ENCODE assay signal across 1 cellular context in the genomic region with DNA sequence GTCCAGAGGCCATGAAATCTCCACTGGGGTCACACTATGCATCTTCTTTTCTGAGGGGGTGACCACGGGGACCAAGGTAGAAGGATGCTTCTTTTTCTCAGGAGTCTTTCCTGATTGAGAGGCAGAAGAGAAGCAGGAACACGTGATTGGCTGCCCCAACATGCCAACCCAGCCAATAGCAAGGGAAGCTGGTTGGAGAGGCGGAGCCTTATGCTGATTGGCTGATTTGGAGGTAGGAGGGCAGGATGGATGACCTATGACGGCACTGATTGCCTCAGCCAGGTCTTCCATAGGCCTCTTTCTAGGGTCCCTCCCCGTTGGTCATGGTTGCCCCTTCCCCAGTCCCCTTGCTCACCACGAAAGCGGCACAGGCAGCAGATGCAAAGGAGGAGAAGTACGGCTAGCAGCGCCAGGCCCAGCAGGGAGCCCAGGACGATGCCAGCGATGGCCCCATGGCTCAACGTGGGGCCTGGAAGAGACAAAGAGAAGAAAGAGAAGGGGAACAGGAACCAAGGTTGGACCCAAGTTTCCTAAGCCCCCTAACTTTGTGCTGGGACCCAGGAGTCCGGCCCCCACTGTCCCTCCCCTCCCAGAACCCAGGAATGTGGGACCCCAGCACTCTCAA.
TF ChIP-seq lines count a peak whose summit lies in the region.

No MANE protein-coding gene starts in this region.

TF ChIP-seq in HepG2, 621 proteins besides CTCF, POLR2A, EP300 and RAD21:
- TF ChIP-seq U2AF1 (optimal IDR thresholded peaks at IDR 0.05; ENCODE audit: low read depth, low read length) (no peak), NFYC (CRISPR knock-in tag; IDR thresholded peaks at IDR 0.05) (peak; percentile 48; the same call in 1 of the 2 replicates), PLRG1 (conservative IDR thresholded peaks at IDR 0.05) (no peak), ISL2 (CRISPR knock-in tag; IDR thresholded peaks at IDR 0.05) (no peak), ETV5 (CRISPR knock-in tag; IDR thresholded peaks at IDR 0.05; ENCODE audit: borderline replicate concordance) (no peak), ZNF430 (CRISPR knock-in tag; IDR thresholded peaks at IDR 0.05) (no peak), ATM (IDR thresholded peaks at IDR 0.05; ENCODE audit: borderline replicate concordance) (no peak), NFYB (CRISPR knock-in tag; IDR thresholded peaks at IDR 0.05) (peak; percentile 49)
- TF ChIP-seq, protein P1, sequence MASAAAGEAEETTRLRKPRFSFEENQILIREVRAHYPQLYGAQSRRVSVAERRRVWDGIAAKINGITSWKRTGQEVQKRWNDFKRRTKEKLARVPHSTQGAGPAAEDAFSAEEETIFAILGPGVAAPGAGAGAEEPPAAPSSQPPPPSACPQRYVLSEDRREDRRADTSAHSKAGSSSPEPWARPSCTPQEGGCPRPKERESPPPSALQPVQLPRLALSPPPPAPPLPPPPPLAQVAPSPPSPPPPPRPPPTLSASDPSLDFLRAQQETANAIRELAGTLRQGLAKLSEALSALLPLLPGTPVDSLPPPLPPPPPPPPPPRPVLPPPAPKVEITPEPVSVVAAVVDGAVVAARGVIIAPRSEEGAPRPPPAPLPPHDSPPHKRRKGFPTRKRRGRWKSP (CRISPR knock-in tag; IDR thresholded peaks at IDR 0.05) = no peak
- TF ChIP-seq, protein P2, sequence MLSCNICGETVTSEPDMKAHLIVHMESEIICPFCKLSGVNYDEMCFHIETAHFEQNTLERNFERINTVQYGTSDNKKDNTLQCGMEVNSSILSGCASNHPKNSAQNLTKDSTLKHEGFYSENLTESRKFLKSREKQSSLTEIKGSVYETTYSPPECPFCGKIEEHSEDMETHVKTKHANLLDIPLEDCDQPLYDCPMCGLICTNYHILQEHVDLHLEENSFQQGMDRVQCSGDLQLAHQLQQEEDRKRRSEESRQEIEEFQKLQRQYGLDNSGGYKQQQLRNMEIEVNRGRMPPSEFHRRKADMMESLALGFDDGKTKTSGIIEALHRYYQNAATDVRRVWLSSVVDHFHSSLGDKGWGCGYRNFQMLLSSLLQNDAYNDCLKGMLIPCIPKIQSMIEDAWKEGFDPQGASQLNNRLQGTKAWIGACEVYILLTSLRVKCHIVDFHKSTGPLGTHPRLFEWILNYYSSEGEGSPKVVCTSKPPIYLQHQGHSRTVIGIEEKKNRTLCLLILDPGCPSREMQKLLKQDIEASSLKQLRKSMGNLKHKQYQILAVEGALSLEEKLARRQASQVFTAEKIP (CRISPR knock-in tag; IDR thresholded peaks at IDR 0.05; ENCODE audit: borderline replicate concordance) = no peak
- TF ChIP-seq, protein P3, sequence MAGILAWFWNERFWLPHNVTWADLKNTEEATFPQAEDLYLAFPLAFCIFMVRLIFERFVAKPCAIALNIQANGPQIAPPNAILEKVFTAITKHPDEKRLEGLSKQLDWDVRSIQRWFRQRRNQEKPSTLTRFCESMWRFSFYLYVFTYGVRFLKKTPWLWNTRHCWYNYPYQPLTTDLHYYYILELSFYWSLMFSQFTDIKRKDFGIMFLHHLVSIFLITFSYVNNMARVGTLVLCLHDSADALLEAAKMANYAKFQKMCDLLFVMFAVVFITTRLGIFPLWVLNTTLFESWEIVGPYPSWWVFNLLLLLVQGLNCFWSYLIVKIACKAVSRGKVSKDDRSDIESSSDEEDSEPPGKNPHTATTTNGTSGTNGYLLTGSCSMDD (CRISPR knock-in tag; IDR thresholded peaks at IDR 0.05) = no peak
TF ChIP-seq in HepG2: peak in this region for 2.
